Comparison of ENCODE assay signal across 1 cellular context in the genomic region with DNA sequence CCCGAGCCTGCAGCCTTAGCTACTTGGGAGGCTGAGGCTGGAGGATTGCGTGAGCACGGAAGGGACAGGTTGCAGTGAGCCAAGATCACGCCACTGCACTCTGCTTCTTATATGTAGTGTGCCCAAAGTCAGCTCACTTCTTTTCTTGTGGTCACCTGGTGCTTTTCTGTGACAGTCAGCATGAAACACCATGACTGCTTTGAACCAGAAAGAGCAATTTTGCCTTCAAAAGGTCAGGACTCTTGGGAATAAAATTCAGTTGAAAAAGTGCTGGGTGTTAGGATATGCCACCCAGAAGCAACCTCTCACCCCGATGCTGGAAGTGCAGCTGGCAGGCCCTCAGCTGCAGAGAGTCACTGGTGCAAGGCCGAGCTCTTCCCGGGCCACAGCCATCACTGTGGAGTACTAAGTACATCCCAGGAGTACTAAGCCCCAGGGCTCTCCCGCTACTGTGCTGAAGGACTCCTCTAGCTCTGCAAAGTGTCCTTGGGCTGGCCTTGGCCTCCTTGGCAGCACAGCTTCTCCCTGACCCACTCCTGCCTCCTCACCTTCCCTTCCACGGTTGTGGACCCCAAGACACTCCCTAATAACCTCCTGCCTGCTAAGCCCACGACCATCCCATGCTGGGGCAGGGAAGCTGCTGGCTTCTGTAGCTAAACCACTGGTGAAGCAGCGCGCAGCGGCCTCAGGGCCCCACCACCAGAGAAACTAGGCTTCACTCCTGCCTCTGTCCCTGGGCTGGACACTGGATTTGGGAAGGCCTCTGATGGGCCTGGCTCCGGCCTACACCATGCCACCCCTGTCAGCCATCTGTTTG.
TF ChIP-seq lines count a peak whose summit lies in the region.

No MANE protein-coding gene starts in this region.

TF ChIP-seq in GM12878, 131 proteins besides CTCF, POLR2A, EP300 and RAD21 (continued from another document):
- TF ChIP-seq, protein P1, sequence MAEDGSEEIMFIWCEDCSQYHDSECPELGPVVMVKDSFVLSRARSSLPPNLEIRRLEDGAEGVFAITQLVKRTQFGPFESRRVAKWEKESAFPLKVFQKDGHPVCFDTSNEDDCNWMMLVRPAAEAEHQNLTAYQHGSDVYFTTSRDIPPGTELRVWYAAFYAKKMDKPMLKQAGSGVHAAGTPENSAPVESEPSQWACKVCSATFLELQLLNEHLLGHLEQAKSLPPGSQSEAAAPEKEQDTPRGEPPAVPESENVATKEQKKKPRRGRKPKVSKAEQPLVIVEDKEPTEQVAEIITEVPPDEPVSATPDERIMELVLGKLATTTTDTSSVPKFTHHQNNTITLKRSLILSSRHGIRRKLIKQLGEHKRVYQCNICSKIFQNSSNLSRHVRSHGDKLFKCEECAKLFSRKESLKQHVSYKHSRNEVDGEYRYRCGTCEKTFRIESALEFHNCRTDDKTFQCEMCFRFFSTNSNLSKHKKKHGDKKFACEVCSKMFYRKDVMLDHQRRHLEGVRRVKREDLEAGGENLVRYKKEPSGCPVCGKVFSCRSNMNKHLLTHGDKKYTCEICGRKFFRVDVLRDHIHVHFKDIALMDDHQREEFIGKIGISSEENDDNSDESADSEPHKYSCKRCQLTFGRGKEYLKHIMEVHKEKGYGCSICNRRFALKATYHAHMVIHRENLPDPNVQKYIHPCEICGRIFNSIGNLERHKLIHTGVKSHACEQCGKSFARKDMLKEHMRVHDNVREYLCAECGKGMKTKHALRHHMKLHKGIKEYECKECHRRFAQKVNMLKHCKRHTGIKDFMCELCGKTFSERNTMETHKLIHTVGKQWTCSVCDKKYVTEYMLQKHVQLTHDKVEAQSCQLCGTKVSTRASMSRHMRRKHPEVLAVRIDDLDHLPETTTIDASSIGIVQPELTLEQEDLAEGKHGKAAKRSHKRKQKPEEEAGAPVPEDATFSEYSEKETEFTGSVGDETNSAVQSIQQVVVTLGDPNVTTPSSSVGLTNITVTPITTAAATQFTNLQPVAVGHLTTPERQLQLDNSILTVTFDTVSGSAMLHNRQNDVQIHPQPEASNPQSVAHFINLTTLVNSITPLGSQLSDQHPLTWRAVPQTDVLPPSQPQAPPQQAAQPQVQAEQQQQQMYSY (CRISPR knock-in tag; IDR thresholded peaks at IDR 0.05), result no peak
- TF ChIP-seq NR2F1 (conservative IDR thresholded peaks at IDR 0.05) (peak; percentile 95), TCF7 (IDR thresholded peaks at IDR 0.05; ENCODE audit: borderline replicate concordance) (peak; percentile 75; the same call in 1 of the 2 replicates), ZSCAN29 (IDR thresholded peaks at IDR 0.05) (no peak), POLR2AphosphoS5 (IDR thresholded peaks at IDR 0.05; ENCODE audit: low read length) (no peak), MEF2B (IDR thresholded peaks at IDR 0.05; ENCODE audit: partially characterized antibody, poor library complexity, severe bottlenecking) (peak; percentile 67), KLF5 (IDR thresholded peaks at IDR 0.05; ENCODE audit: partially characterized antibody) (no peak), ASH2L (IDR thresholded peaks at IDR 0.05; ENCODE audit: borderline replicate concordance, low read depth) (no peak), BHLHE40 (IDR thresholded peaks at IDR 0.05; ENCODE audit: borderline replicate concordance in 1 of 2, low read depth in 2 of 2, low read length in 1 of 2) (peak; percentile 22 to 65; a peak in 3 of 4 replicates)
- TF ChIP-seq, protein P2, sequence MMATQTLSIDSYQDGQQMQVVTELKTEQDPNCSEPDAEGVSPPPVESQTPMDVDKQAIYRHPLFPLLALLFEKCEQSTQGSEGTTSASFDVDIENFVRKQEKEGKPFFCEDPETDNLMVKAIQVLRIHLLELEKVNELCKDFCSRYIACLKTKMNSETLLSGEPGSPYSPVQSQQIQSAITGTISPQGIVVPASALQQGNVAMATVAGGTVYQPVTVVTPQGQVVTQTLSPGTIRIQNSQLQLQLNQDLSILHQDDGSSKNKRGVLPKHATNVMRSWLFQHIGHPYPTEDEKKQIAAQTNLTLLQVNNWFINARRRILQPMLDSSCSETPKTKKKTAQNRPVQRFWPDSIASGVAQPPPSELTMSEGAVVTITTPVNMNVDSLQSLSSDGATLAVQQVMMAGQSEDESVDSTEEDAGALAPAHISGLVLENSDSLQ (IDR thresholded peaks at IDR 0.05), result no peak
- TF ChIP-seq, protein P3, sequence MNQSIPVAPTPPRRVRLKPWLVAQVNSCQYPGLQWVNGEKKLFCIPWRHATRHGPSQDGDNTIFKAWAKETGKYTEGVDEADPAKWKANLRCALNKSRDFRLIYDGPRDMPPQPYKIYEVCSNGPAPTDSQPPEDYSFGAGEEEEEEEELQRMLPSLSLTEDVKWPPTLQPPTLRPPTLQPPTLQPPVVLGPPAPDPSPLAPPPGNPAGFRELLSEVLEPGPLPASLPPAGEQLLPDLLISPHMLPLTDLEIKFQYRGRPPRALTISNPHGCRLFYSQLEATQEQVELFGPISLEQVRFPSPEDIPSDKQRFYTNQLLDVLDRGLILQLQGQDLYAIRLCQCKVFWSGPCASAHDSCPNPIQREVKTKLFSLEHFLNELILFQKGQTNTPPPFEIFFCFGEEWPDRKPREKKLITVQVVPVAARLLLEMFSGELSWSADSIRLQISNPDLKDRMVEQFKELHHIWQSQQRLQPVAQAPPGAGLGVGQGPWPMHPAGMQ (IDR thresholded peaks at IDR 0.05; ENCODE audit: borderline replicate concordance), result no peak
